In genomic region chr1:111223126-111223443, GRCh38 we compare ENCODE assay signal across 1 cellular context.
TF ChIP-seq lines count a peak whose summit lies in the region.

No MANE protein-coding gene starts in this region.

TF ChIP-seq in HepG2, 621 proteins besides CTCF, POLR2A, EP300 and RAD21:
- TF ChIP-seq ZNF331 (CRISPR knock-in tag; IDR thresholded peaks at IDR 0.05) (0 out of 2 replicates have a peak, but pooled peaks have one; percentile 6), SMAD1 (CRISPR knock-in tag; IDR thresholded peaks at IDR 0.05; ENCODE audit: borderline replicate concordance, low read depth) (no peak), AHR (CRISPR knock-in tag; IDR thresholded peaks at IDR 0.05) (no peak), ZNF124 (CRISPR knock-in tag; IDR thresholded peaks at IDR 0.05) (0 out of 2 replicates have a peak, but pooled peaks have one; percentile 7), HOXA3 (CRISPR knock-in tag; IDR thresholded peaks at IDR 0.05) (0 out of 2 replicates have a peak, but pooled peaks have one; percentile 0)
